2 cellular contexts compared by ENCODE assay signal in the genomic region with DNA sequence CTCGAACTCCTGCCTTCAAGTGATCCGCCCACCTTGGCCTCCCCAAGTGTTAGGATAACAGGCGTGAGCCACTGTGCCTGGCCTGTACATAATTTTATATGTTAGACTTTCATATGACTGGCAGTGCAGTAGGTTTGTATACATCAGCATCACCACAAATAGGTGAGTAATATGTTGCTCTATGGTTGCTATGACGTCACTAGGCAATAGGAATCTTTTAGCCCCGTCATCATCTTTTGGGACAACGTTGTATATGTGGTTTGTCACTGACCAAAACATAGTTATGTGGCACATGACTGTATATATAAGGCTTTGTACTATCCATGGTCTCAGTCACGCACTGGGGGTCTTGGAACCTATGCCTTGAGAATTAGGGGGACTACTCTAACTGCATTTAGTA.
TF ChIP-seq lines count a peak whose summit lies in the region.

No MANE protein-coding gene starts in this region.

TF ChIP-seq in HEK293, 187 proteins besides CTCF, POLR2A, EP300 and RAD21:
- TF ChIP-seq, protein P1, sequence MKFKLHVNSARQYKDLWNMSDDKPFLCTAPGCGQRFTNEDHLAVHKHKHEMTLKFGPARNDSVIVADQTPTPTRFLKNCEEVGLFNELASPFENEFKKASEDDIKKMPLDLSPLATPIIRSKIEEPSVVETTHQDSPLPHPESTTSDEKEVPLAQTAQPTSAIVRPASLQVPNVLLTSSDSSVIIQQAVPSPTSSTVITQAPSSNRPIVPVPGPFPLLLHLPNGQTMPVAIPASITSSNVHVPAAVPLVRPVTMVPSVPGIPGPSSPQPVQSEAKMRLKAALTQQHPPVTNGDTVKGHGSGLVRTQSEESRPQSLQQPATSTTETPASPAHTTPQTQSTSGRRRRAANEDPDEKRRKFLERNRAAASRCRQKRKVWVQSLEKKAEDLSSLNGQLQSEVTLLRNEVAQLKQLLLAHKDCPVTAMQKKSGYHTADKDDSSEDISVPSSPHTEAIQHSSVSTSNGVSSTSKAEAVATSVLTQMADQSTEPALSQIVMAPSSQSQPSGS (tag by site-specific recombination; IDR thresholded peaks at IDR 0.05; ENCODE audit: low read depth): 0 out of 2 replicates have a peak, but pooled peaks have one; percentile 19
- TF ChIP-seq KLF1 (tag by site-specific recombination; IDR thresholded peaks at IDR 0.05): no peak

TF ChIP-seq in K562, 482 proteins besides CTCF, POLR2A, EP300 and RAD21:
- no peak for TF ChIP-seq NCOR1 (IDR thresholded peaks at IDR 0.05)
- TF ChIP-seq ZNF408 (CRISPR knock-in tag; IDR thresholded peaks at IDR 0.05; ENCODE audit: low read depth): no peak
- no peak for TF ChIP-seq SREBF1 (IDR thresholded peaks at IDR 0.05; ENCODE audit: borderline replicate concordance, low read depth, low read length)
- no peak for TF ChIP-seq ZNF140 (CRISPR knock-in tag; IDR thresholded peaks at IDR 0.05)
- TF ChIP-seq, protein P2, sequence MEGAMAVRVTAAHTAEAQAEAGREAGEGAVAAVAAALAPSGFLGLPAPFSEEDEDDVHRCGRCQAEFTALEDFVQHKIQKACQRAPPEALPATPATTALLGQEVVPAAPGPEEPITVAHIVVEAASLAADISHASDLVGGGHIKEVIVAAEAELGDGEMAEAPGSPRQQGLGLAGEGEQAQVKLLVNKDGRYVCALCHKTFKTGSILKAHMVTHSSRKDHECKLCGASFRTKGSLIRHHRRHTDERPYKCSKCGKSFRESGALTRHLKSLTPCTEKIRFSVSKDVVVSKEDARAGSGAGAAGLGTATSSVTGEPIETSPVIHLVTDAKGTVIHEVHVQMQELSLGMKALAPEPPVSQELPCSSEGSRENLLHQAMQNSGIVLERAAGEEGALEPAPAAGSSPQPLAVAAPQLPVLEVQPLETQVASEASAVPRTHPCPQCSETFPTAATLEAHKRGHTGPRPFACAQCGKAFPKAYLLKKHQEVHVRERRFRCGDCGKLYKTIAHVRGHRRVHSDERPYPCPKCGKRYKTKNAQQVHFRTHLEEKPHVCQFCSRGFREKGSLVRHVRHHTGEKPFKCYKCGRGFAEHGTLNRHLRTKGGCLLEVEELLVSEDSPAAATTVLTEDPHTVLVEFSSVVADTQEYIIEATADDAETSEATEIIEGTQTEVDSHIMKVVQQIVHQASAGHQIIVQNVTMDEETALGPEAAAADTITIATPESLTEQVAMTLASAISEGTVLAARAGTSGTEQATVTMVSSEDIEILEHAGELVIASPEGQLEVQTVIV (CRISPR knock-in tag; IDR thresholded peaks at IDR 0.05; ENCODE audit: borderline replicate concordance): no peak
- TF ChIP-seq ZKSCAN3 (CRISPR knock-in tag; IDR thresholded peaks at IDR 0.05): no peak
- TF ChIP-seq MXI1 (IDR thresholded peaks at IDR 0.05; ENCODE audit: low read depth, low read length): no peak
- no peak for TF ChIP-seq ZNF695 (CRISPR knock-in tag; IDR thresholded peaks at IDR 0.05)
- TF ChIP-seq MGA (IDR thresholded peaks at IDR 0.05): no peak
- TF ChIP-seq POLR2B (IDR thresholded peaks at IDR 0.05; ENCODE audit: low read depth, partially characterized antibody): no peak
- no peak for TF ChIP-seq ZNF23 (CRISPR knock-in tag; IDR thresholded peaks at IDR 0.05)
- TF ChIP-seq CREB1 (IDR thresholded peaks at IDR 0.05): 0 out of 2 replicates have a peak, but pooled peaks have one; percentile 21
- no peak; the same call in 1 of the 2 replicates for TF ChIP-seq CREB1 (CRISPR knock-in tag; IDR thresholded peaks at IDR 0.05)
- TF ChIP-seq, protein P3, sequence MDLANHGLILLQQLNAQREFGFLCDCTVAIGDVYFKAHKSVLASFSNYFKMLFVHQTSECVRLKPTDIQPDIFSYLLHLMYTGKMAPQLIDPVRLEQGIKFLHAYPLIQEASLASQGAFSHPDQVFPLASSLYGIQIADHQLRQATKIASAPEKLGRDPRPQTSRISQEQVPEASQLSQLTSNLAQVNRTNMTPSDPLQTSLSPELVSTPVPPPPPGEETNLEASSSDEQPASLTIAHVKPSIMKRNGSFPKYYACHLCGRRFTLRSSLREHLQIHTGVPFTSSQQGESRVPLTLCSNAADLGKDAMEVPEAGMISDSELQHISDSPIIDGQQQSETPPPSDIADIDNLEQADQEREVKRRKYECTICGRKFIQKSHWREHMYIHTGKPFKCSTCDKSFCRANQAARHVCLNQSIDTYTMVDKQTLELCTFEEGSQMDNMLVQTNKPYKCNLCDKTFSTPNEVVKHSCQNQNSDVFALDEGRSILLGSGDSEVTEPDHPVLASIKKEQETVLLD (IDR thresholded peaks at IDR 0.05): no peak
- TF ChIP-seq ETV6 (IDR thresholded peaks at IDR 0.05; ENCODE audit: borderline replicate concordance in 1 of 2, low read depth in 2 of 2, low read length in 1 of 2): no peak
- TF ChIP-seq ETV6 (CRISPR knock-in tag; IDR thresholded peaks at IDR 0.05; ENCODE audit: borderline replicate concordance): no peak
- no peak for TF ChIP-seq NFRKB (IDR thresholded peaks at IDR 0.05; ENCODE audit: low read depth)
- TF ChIP-seq EZH2 (IDR thresholded peaks at IDR 0.05; ENCODE audit: borderline replicate concordance, low read depth, low read length): no peak
- peak; percentile 68; the same call in 1 of the 2 replicates for TF ChIP-seq ATF3 (IDR thresholded peaks at IDR 0.05)
- no peak for TF ChIP-seq ATF3 (CRISPR knock-in tag; conservative IDR thresholded peaks at IDR 0.05)
- no peak for TF ChIP-seq MTF1 (CRISPR knock-in tag; IDR thresholded peaks at IDR 0.05; ENCODE audit: borderline replicate concordance)
- no peak for TF ChIP-seq ETS2 (tag; IDR thresholded peaks at IDR 0.05; ENCODE audit: borderline replicate concordance, poor library complexity, severe bottlenecking)
- TF ChIP-seq ZNF780A (CRISPR knock-in tag; IDR thresholded peaks at IDR 0.05): no peak
- no peak for TF ChIP-seq SMAD3 (CRISPR knock-in tag; conservative IDR thresholded peaks at IDR 0.05)
- no peak for TF ChIP-seq FOXA3 (CRISPR knock-in tag; conservative IDR thresholded peaks at IDR 0.05 in 1 of 2, IDR thresholded peaks at IDR 0.05 in 1 of 2)
- TF ChIP-seq, protein P4, sequence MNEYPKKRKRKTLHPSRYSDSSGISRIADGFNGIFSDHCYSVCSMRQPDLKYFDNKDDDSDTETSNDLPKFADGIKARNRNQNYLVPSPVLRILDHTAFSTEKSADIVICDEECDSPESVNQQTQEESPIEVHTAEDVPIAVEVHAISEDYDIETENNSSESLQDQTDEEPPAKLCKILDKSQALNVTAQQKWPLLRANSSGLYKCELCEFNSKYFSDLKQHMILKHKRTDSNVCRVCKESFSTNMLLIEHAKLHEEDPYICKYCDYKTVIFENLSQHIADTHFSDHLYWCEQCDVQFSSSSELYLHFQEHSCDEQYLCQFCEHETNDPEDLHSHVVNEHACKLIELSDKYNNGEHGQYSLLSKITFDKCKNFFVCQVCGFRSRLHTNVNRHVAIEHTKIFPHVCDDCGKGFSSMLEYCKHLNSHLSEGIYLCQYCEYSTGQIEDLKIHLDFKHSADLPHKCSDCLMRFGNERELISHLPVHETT (CRISPR knock-in tag; conservative IDR thresholded peaks at IDR 0.05 in 1 of 2, IDR thresholded peaks at IDR 0.05 in 1 of 2): no peak
- TF ChIP-seq ZNF583 (CRISPR knock-in tag; IDR thresholded peaks at IDR 0.05): no peak
- TF ChIP-seq ATF7 (IDR thresholded peaks at IDR 0.05): 0 out of 2 replicates have a peak, but pooled peaks have one; percentile 28
- TF ChIP-seq ZNF184 (CRISPR knock-in tag; IDR thresholded peaks at IDR 0.05): no peak
- no peak for TF ChIP-seq JUND (IDR thresholded peaks at IDR 0.05; ENCODE audit: borderline replicate concordance, low read depth, low read length)
- TF ChIP-seq JUND (tag; IDR thresholded peaks at IDR 0.05; ENCODE audit: borderline replicate concordance, low read depth, low read length): no peak; the same call in 2 of the 3 replicates
- TF ChIP-seq TOE1 (IDR thresholded peaks at IDR 0.05; ENCODE audit: borderline replicate concordance): no peak
- no peak for TF ChIP-seq TOE1 (CRISPR knock-in tag; IDR thresholded peaks at IDR 0.05; ENCODE audit: borderline replicate concordance, low read depth)
- no peak for TF ChIP-seq TBL1XR1 (IDR thresholded peaks at IDR 0.05; ENCODE audit: low read length in 2 of 2)
- TF ChIP-seq ASH1L (IDR thresholded peaks at IDR 0.05; ENCODE audit: borderline replicate concordance, low read depth, partially characterized antibody): no peak
- TF ChIP-seq BACH1 (tag; IDR thresholded peaks at IDR 0.05): no peak
- no peak for TF ChIP-seq ZNF75A (CRISPR knock-in tag; IDR thresholded peaks at IDR 0.05)
- no peak for TF ChIP-seq NEUROD1 (IDR thresholded peaks at IDR 0.05; ENCODE audit: borderline replicate concordance, low read depth, low read length, partially characterized antibody)
- TF ChIP-seq DACH1 (IDR thresholded peaks at IDR 0.05; ENCODE audit: partially characterized antibody): no peak
- no peak for TF ChIP-seq THRAP3 (IDR thresholded peaks at IDR 0.05; ENCODE audit: borderline replicate concordance)
- 0 out of 2 replicates have a peak, but pooled peaks have one; percentile 33 for TF ChIP-seq CREM (IDR thresholded peaks at IDR 0.05; ENCODE audit: low read depth)
- no peak for TF ChIP-seq ATF1 (CRISPR knock-in tag; IDR thresholded peaks at IDR 0.05)
- TF ChIP-seq ATF1 (tag; IDR thresholded peaks at IDR 0.05): peak; percentile 86
- no peak for TF ChIP-seq MYC (IDR thresholded peaks at IDR 0.05; ENCODE audit: low read depth, low read length)
- TF ChIP-seq MYC (CRISPR knock-in tag; IDR thresholded peaks at IDR 0.05; ENCODE audit: borderline replicate concordance, low read depth): no peak
- no peak for TF ChIP-seq GABPB1 (CRISPR knock-in tag; IDR thresholded peaks at IDR 0.05)
